1 cellular context compared by ENCODE assay signal in the genomic region with DNA sequence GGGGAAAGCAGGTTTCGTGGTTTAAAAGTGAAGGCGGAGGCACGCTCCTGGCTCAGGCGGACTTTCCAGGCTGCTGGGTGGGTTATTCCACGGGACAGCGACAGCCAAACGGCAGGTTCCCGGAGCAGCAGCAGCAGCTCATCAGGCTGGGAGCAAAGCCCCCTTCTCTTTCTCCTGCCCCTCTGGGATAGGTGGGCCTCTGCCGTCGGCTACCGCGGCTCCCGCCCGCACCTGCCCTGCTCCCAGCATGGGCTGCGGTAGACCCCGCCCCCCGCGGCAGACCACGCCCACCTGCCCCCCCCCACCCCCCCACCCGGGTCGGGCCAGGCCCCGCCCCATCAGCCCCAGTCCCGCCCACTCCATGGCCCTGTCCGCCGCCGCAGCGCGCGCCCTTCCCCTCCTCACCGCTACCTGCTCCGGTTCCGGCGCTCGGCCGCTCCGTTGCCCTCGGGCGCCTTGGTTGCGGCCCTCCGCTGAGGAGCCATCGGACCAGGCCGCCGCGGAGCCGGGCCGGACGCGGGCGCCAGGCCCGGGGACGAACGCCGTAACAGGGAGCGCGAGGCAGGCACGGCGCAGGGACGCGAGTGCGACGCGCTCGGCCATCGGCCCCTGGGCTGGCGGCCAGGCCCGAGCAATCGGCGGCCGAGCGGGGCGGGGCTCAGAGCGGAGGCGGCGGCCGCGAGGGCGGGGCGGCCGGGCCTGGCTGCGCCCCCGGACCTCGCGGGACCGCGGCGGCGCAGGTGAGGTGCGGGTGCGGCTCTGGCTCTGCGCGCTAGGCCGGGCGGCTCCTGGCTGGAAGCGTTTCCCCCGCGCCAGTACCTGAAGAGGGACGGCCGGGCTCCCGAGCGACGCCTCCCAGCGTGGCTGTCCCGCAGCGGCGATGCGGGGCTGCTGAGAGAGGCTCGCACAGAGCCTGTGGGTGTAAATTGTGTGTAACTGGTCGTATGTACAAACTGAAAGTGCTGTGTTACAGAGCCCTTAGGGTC.
A peak's percentile ranks its signal among the peaks of the same experiment; 100 is the strongest.
TF ChIP-seq lines count a peak whose summit lies in the region.

A gene (plus strand): TSS at position 347 of the 986 bp plus-strand sequence. CDS start 1,453 bp downstream, outside the sequence.
A gene with protein sequence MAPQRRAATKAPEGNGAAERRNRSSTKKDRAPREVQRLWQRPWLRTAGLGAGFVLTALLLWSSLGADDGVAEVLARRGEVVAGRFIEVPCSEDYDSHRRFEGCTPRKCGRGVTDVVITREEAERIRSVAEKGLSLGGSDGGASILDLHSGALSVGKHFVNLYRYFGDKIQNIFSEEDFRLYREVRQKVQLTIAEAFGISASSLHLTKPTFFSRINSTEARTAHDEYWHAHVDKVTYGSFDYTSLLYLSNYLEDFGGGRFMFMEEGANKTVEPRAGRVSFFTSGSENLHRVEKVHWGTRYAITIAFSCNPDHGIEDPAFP (minus strand): TSS at position 586 of the 986 bp plus-strand sequence. CDS start 101 bp downstream, at position 485.

TF ChIP-seq in HepG2, 621 proteins besides CTCF, POLR2A, EP300 and RAD21 (continued from another document and continues in another):
- TF ChIP-seq, protein P1, sequence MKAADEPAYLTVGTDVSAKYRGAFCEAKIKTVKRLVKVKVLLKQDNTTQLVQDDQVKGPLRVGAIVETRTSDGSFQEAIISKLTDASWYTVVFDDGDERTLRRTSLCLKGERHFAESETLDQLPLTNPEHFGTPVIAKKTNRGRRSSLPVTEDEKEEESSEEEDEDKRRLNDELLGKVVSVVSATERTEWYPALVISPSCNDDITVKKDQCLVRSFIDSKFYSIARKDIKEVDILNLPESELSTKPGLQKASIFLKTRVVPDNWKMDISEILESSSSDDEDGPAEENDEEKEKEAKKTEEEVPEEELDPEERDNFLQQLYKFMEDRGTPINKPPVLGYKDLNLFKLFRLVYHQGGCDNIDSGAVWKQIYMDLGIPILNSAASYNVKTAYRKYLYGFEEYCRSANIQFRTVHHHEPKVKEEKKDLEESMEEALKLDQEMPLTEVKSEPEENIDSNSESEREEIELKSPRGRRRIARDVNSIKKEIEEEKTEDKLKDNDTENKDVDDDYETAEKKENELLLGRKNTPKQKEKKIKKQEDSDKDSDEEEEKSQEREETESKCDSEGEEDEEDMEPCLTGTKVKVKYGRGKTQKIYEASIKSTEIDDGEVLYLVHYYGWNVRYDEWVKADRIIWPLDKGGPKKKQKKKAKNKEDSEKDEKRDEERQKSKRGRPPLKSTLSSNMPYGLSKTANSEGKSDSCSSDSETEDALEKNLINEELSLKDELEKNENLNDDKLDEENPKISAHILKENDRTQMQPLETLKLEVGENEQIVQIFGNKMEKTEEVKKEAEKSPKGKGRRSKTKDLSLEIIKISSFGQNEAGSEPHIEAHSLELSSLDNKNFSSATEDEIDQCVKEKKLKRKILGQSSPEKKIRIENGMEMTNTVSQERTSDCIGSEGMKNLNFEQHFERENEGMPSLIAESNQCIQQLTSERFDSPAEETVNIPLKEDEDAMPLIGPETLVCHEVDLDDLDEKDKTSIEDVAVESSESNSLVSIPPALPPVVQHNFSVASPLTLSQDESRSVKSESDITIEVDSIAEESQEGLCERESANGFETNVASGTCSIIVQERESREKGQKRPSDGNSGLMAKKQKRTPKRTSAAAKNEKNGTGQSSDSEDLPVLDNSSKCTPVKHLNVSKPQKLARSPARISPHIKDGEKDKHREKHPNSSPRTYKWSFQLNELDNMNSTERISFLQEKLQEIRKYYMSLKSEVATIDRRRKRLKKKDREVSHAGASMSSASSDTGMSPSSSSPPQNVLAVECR (CRISPR knock-in tag; IDR thresholded peaks at IDR 0.05; ENCODE audit: borderline replicate concordance), result peak; percentile 89
- no peak; the same call in 1 of the 2 replicates for TF ChIP-seq ZFYVE20 (CRISPR knock-in tag; IDR thresholded peaks at IDR 0.05; ENCODE audit: borderline replicate concordance, low read depth)
- 0 out of 2 replicates have a peak, but pooled peaks have one; percentile 49 for TF ChIP-seq CENPT (CRISPR knock-in tag; IDR thresholded peaks at IDR 0.05; ENCODE audit: low read depth)
- no peak for TF ChIP-seq NFIB (CRISPR knock-in tag; IDR thresholded peaks at IDR 0.05; ENCODE audit: borderline replicate concordance)
- peak; percentile 7; the same call in 1 of the 2 replicates for TF ChIP-seq ZNF232 (CRISPR knock-in tag; IDR thresholded peaks at IDR 0.05; ENCODE audit: borderline replicate concordance)
- TF ChIP-seq ARNT (IDR thresholded peaks at IDR 0.05), result no peak
- TF ChIP-seq ZNF563 (CRISPR knock-in tag; IDR thresholded peaks at IDR 0.05), result peak; percentile 95
- TF ChIP-seq CENPX (CRISPR knock-in tag; IDR thresholded peaks at IDR 0.05), result no peak
- no peak for TF ChIP-seq ZFP36L2 (CRISPR knock-in tag; IDR thresholded peaks at IDR 0.05)
- no peak for TF ChIP-seq NAIF1 (CRISPR knock-in tag; IDR thresholded peaks at IDR 0.05; ENCODE audit: borderline replicate concordance)
- TF ChIP-seq, protein P2, sequence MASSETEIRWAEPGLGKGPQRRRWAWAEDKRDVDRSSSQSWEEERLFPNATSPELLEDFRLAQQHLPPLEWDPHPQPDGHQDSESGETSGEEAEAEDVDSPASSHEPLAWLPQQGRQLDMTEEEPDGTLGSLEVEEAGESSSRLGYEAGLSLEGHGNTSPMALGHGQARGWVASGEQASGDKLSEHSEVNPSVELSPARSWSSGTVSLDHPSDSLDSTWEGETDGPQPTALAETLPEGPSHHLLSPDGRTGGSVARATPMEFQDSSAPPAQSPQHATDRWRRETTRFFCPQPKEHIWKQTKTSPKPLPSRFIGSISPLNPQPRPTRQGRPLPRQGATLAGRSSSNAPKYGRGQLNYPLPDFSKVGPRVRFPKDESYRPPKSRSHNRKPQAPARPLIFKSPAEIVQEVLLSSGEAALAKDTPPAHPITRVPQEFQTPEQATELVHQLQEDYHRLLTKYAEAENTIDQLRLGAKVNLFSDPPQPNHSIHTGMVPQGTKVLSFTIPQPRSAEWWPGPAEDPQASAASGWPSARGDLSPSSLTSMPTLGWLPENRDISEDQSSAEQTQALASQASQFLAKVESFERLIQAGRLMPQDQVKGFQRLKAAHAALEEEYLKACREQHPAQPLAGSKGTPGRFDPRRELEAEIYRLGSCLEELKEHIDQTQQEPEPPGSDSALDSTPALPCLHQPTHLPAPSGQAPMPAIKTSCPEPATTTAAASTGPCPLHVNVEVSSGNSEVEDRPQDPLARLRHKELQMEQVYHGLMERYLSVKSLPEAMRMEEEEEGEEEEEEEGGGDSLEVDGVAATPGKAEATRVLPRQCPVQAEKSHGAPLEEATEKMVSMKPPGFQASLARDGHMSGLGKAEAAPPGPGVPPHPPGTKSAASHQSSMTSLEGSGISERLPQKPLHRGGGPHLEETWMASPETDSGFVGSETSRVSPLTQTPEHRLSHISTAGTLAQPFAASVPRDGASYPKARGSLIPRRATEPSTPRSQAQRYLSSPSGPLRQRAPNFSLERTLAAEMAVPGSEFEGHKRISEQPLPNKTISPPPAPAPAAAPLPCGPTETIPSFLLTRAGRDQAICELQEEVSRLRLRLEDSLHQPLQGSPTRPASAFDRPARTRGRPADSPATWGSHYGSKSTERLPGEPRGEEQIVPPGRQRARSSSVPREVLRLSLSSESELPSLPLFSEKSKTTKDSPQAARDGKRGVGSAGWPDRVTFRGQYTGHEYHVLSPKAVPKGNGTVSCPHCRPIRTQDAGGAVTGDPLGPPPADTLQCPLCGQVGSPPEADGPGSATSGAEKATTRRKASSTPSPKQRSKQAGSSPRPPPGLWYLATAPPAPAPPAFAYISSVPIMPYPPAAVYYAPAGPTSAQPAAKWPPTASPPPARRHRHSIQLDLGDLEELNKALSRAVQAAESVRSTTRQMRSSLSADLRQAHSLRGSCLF (CRISPR knock-in tag; IDR thresholded peaks at IDR 0.05; ENCODE audit: borderline replicate concordance), result no peak
- no peak for TF ChIP-seq SNRNP70 (IDR thresholded peaks at IDR 0.05; ENCODE audit: low read depth, low read length)
- 0 out of 2 replicates have a peak, but pooled peaks have one; percentile 50 for TF ChIP-seq REL (CRISPR knock-in tag; conservative IDR thresholded peaks at IDR 0.05)
- TF ChIP-seq, protein P3, sequence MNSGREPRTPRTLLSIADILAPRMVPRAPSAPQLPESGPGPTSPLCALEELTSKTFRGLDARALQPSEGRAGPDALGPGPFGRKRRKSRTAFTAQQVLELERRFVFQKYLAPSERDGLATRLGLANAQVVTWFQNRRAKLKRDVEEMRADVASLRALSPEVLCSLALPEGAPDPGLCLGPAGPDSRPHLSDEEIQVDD (CRISPR knock-in tag; IDR thresholded peaks at IDR 0.05; ENCODE audit: borderline replicate concordance), result peak; percentile 75; the same call in 1 of the 2 replicates
- peak; percentile 58 for TF ChIP-seq ZNF781 (CRISPR knock-in tag; IDR thresholded peaks at IDR 0.05; ENCODE audit: borderline replicate concordance, not compliant biosample characterization)
- no peak; the same call in 1 of the 2 replicates for TF ChIP-seq JUN (CRISPR knock-in tag; IDR thresholded peaks at IDR 0.05)
- TF ChIP-seq, protein P4, sequence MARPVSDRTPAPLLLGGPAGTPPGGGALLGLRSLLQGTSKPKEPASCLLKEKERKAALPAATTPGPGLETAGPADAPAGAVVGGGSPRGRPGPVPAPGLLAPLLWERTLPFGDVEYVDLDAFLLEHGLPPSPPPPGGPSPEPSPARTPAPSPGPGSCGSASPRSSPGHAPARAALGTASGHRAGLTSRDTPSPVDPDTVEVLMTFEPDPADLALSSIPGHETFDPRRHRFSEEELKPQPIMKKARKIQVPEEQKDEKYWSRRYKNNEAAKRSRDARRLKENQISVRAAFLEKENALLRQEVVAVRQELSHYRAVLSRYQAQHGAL (CRISPR knock-in tag; IDR thresholded peaks at IDR 0.05; ENCODE audit: not compliant biosample characterization), result no peak
- TF ChIP-seq, protein P5, sequence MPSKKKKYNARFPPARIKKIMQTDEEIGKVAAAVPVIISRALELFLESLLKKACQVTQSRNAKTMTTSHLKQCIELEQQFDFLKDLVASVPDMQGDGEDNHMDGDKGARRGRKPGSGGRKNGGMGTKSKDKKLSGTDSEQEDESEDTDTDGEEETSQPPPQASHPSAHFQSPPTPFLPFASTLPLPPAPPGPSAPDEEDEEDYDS (CRISPR knock-in tag; IDR thresholded peaks at IDR 0.05), result no peak
- peak; percentile 93 for TF ChIP-seq HES4 (CRISPR knock-in tag; IDR thresholded peaks at IDR 0.05; ENCODE audit: borderline replicate concordance)
- TF ChIP-seq ZNF792 (CRISPR knock-in tag; IDR thresholded peaks at IDR 0.05), result no peak; the same call in 1 of the 2 replicates
- peak; percentile 99 for TF ChIP-seq XRCC5 (optimal IDR thresholded peaks at IDR 0.05; ENCODE audit: low read length)
- TF ChIP-seq ZNF550 (CRISPR knock-in tag; IDR thresholded peaks at IDR 0.05; ENCODE audit: borderline replicate concordance), result no peak
- TF ChIP-seq, protein P6, sequence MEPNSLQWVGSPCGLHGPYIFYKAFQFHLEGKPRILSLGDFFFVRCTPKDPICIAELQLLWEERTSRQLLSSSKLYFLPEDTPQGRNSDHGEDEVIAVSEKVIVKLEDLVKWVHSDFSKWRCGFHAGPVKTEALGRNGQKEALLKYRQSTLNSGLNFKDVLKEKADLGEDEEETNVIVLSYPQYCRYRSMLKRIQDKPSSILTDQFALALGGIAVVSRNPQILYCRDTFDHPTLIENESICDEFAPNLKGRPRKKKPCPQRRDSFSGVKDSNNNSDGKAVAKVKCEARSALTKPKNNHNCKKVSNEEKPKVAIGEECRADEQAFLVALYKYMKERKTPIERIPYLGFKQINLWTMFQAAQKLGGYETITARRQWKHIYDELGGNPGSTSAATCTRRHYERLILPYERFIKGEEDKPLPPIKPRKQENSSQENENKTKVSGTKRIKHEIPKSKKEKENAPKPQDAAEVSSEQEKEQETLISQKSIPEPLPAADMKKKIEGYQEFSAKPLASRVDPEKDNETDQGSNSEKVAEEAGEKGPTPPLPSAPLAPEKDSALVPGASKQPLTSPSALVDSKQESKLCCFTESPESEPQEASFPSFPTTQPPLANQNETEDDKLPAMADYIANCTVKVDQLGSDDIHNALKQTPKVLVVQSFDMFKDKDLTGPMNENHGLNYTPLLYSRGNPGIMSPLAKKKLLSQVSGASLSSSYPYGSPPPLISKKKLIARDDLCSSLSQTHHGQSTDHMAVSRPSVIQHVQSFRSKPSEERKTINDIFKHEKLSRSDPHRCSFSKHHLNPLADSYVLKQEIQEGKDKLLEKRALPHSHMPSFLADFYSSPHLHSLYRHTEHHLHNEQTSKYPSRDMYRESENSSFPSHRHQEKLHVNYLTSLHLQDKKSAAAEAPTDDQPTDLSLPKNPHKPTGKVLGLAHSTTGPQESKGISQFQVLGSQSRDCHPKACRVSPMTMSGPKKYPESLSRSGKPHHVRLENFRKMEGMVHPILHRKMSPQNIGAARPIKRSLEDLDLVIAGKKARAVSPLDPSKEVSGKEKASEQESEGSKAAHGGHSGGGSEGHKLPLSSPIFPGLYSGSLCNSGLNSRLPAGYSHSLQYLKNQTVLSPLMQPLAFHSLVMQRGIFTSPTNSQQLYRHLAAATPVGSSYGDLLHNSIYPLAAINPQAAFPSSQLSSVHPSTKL (CRISPR knock-in tag; IDR thresholded peaks at IDR 0.05), result no peak
- no peak; the same call in 1 of the 2 replicates for TF ChIP-seq MTF2 (CRISPR knock-in tag; IDR thresholded peaks at IDR 0.05; ENCODE audit: borderline replicate concordance)
- TF ChIP-seq FOSL2 (CRISPR knock-in tag; IDR thresholded peaks at IDR 0.05), result no peak
- TF ChIP-seq, protein P7, sequence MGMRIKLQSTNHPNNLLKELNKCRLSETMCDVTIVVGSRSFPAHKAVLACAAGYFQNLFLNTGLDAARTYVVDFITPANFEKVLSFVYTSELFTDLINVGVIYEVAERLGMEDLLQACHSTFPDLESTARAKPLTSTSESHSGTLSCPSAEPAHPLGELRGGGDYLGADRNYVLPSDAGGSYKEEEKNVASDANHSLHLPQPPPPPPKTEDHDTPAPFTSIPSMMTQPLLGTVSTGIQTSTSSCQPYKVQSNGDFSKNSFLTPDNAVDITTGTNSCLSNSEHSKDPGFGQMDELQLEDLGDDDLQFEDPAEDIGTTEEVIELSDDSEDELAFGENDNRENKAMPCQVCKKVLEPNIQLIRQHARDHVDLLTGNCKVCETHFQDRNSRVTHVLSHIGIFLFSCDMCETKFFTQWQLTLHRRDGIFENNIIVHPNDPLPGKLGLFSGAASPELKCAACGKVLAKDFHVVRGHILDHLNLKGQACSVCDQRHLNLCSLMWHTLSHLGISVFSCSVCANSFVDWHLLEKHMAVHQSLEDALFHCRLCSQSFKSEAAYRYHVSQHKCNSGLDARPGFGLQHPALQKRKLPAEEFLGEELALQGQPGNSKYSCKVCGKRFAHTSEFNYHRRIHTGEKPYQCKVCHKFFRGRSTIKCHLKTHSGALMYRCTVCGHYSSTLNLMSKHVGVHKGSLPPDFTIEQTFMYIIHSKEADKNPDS (CRISPR knock-in tag; IDR thresholded peaks at IDR 0.05), result no peak; the same call in 1 of the 2 replicates
- no peak for TF ChIP-seq ZC3H4 (CRISPR knock-in tag; IDR thresholded peaks at IDR 0.05; ENCODE audit: borderline replicate concordance)
- TF ChIP-seq, protein P8, sequence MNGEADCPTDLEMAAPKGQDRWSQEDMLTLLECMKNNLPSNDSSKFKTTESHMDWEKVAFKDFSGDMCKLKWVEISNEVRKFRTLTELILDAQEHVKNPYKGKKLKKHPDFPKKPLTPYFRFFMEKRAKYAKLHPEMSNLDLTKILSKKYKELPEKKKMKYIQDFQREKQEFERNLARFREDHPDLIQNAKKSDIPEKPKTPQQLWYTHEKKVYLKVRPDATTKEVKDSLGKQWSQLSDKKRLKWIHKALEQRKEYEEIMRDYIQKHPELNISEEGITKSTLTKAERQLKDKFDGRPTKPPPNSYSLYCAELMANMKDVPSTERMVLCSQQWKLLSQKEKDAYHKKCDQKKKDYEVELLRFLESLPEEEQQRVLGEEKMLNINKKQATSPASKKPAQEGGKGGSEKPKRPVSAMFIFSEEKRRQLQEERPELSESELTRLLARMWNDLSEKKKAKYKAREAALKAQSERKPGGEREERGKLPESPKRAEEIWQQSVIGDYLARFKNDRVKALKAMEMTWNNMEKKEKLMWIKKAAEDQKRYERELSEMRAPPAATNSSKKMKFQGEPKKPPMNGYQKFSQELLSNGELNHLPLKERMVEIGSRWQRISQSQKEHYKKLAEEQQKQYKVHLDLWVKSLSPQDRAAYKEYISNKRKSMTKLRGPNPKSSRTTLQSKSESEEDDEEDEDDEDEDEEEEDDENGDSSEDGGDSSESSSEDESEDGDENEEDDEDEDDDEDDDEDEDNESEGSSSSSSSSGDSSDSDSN (CRISPR knock-in tag; IDR thresholded peaks at IDR 0.05), result peak; percentile 69
